ENCODE assay signal across 8 cellular contexts in genomic region chr3:9397911-9398714, GRCh38. TPM values are rescaled to one million over a fixed set of nuclear protein-coding genes. Genes with fewer than 3 reads are reported as not detected.
DNase-seq lines count a peak whose midpoint lies in the region; ATAC-seq and TF ChIP-seq lines count a peak whose summit lies in the region.

No MANE protein-coding gene starts in this region.

- CTCF ChIA-PET in CD8-positive, alpha-beta memory T cell (lab: Charles Lee): interaction anchor here (5.1 kb wide), 1 partner anchor 35 kb away, joined by 24 read pairs; the partner anchor contains the start of gene THUMPD3
- CTCF ChIA-PET in activated B cell treated with CpG ODN at 0.5 μM for 24 hours (lab: Charles Lee): no interaction called here

- peak overlapping the region; percentile 85 to 100 (median 98) for H3K27ac Mint-ChIP-seq in CD8-positive, alpha-beta memory T cell
- H3K27ac Mint-ChIP-seq in activated B cell treated with CpG ODN at 0.5 μM for 24 hours: peak overlapping the region; percentile 97

- intact Hi-C loops in activated B cell treated with CpG ODN at 0.5 μM for 24 hours (cut with micrococcal nuclease): loop anchor here (1.0 to 2.0 kb wide), 12 partner anchors 9 to 1875 kb away; partner anchors contain the start of genes ATG7, BRPF1, CRELD1 and FANCD2

- H3K4me3 ChIP-seq in CD8-positive, alpha-beta memory T cell (ENCODE audit: low read length): peak overlapping the region; percentile 85
- peak overlapping the region; percentile 68 to 87 (median 85) for H3K4me3 ChIP-seq in liver (ENCODE audit: low read depth in 1 of 3, low read length in 3 of 3)

- peak overlapping the region; percentile 92 to 99 (median 96) for H3K4me3 Mint-ChIP-seq in CD8-positive, alpha-beta memory T cell
- H3K4me3 Mint-ChIP-seq in activated B cell treated with CpG ODN at 0.5 μM for 24 hours: peak overlapping the region; percentile 99

- POLR2A ChIA-PET in CD8-positive, alpha-beta memory T cell (lab: Charles Lee): interaction anchor here (1.8 to 3.6 kb wide), 4 partner anchors 19 to 395 kb away, joined by 8 to 81 read pairs (median 12); partner anchors contain the start of genes ARPC4, MTMR14, TADA3 and THUMPD3
- POLR2A ChIA-PET in activated B cell treated with CpG ODN at 0.5 μM for 24 hours (lab: Charles Lee): interaction anchor here (0.6 to 3.7 kb wide), 12 partner anchors 12 to 1737 kb away, joined by 3 to 84 read pairs (median 6); partner anchors contain the start of genes MTMR14, TATDN2 and THUMPD3

- ATAC-seq in activated B cell treated with CpG ODN at 0.5 μM for 24 hours (ENCODE audit: low read depth) (no peak), HG03354 (IDR thresholded peaks at IDR 0.05; ENCODE audit: poor library complexity, severe bottlenecking, unreplicated experiment) (no peak), GM19324 (IDR thresholded peaks at IDR 0.05; ENCODE audit: low FRiP score, unreplicated experiment) (no peak)

- H3K36me3 Mint-ChIP-seq in CD8-positive, alpha-beta memory T cell: peaks cover 0 to 47% (median 6%) of the 10 kb centered on the region in 3 donors
- H3K36me3 Mint-ChIP-seq in activated B cell treated with CpG ODN at 0.5 μM for 24 hours (ENCODE audit: low read depth): peaks cover 48% of the 10 kb centered on the region

- TF ChIP-seq CTCF in activated B cell treated with CpG ODN at 0.5 μM for 24 hours (IDR thresholded peaks at IDR 0.05) (no peak), liver (IDR thresholded peaks at IDR 0.05; ENCODE audit: low read depth, low read length, missing input control) (no peak)

- H3K36me3 ChIP-seq in CD8-positive, alpha-beta memory T cell (ENCODE audit: insufficient read depth, low read length): peaks cover 16% of the 10 kb centered on the region
- H3K36me3 ChIP-seq in liver (ENCODE audit: control insufficient read depth in 4 of 4, insufficient read depth in 3 of 4, low read depth in 1 of 4, low read length in 3 of 4): peaks cover 2 to 8% (median 6%) of the 10 kb centered on the region in 4 donors

- H3K27ac ChIP-seq in CD8-positive, alpha-beta memory T cell (ENCODE audit: low read depth, low read length): peak overlapping the region; percentile 95
- H3K27ac ChIP-seq in cingulate gyrus (ENCODE audit: low read depth, low read length): peak overlapping the region; percentile 96
- H3K27ac ChIP-seq in liver (ENCODE audit: low read depth in 1 of 2, low read length in 2 of 2): peak overlapping the region; percentile 96 to 98

- H3K4me1 ChIP-seq in CD8-positive, alpha-beta memory T cell (ENCODE audit: insufficient read depth, low read length): peaks cover 68% of the 10 kb centered on the region
- peaks cover 4 to 60% (median 55%) of the 10 kb centered on the region in 4 donors for H3K4me1 ChIP-seq in liver (ENCODE audit: control insufficient read depth in 4 of 4, insufficient read depth in 4 of 4, low read length in 3 of 4)

- TF ChIP-seq RAD21 in liver (IDR thresholded peaks at IDR 0.05): no peak

- H3K9me3 ChIP-seq in CD8-positive, alpha-beta memory T cell (ENCODE audit: low read length): no peaks in the 10 kb centered on the region
- H3K9me3 ChIP-seq in liver (ENCODE audit: control insufficient read depth in 4 of 4, low read length in 3 of 4): no peaks in the 10 kb centered on the region

- peaks cover 0 to 4% of the 10 kb centered on the region in 2 donors for H3K27me3 Mint-ChIP-seq in CD8-positive, alpha-beta memory T cell
- H3K27me3 Mint-ChIP-seq in activated B cell treated with CpG ODN at 0.5 μM for 24 hours: no peaks in the 10 kb centered on the region

- WGBS in liver: under 1% methylated on average over 46 of the region's 46 CpGs

- H3K9me3 Mint-ChIP-seq in CD8-positive, alpha-beta memory T cell: peaks cover 0 to 4% (median 0%) of the 10 kb centered on the region in 5 donors
- no peaks in the 10 kb centered on the region for H3K9me3 Mint-ChIP-seq in activated B cell treated with CpG ODN at 0.5 μM for 24 hours

- peak; percentile 12 to 56 (median 24) for DNase-seq in CD8-positive, alpha-beta memory T cell
- DNase-seq in HuH-7 (ENCODE audit: low spot score) (peak; percentile 41), activated B cell treated with CpG ODN at 0.5 μM for 24 hours (peak; percentile 42)
- DNase-seq in stimulated activated CD8-positive, alpha-beta memory T cell treated with anti-CD3 and anti-CD28 coated beads, Interleukin-12 subunit alpha, Interleukin-12 subunit beta, amount 100 ng/mL, for 1 hour (ENCODE audit: low read depth): peak; percentile 14

- H3K4me1 Mint-ChIP-seq in CD8-positive, alpha-beta memory T cell: peaks cover 68 to 80% (median 77%) of the 10 kb centered on the region in 3 donors
- peaks cover 64% of the 10 kb centered on the region for H3K4me1 Mint-ChIP-seq in activated B cell treated with CpG ODN at 0.5 μM for 24 hours

- H3K27me3 ChIP-seq in CD8-positive, alpha-beta memory T cell (ENCODE audit: insufficient read depth, low read length, poor library complexity, severe bottlenecking): no peaks in the 10 kb centered on the region
- H3K27me3 ChIP-seq in liver (ENCODE audit: control insufficient read depth in 4 of 4, insufficient read depth in 4 of 4, low read length in 3 of 4): no peaks in the 10 kb centered on the region

- peak overlapping the region; percentile 85 to 93 for H3K9ac ChIP-seq in liver (ENCODE audit: low read depth in 1 of 2, low read length in 2 of 2)

TF ChIP-seq in liver, 16 proteins besides CTCF, POLR2A, EP300 and RAD21:
- TF ChIP-seq JUND (IDR thresholded peaks at IDR 0.05) (no peak), REST (IDR thresholded peaks at IDR 0.05) (no peak), ZBTB33 (IDR thresholded peaks at IDR 0.05) (no peak), NR2F2 (IDR thresholded peaks at IDR 0.05) (no peak), SP1 (IDR thresholded peaks at IDR 0.05) (no peak), MAX (IDR thresholded peaks at IDR 0.05) (no peak), FOXA1 (IDR thresholded peaks at IDR 0.05) (no peak), HNF4G (IDR thresholded peaks at IDR 0.05) (no peak), TAF1 (conservative IDR thresholded peaks at IDR 0.05) (no peak), YY1 (IDR thresholded peaks at IDR 0.05) (no peak), GABPA (IDR thresholded peaks at IDR 0.05 in 1 of 2, conservative IDR thresholded peaks at IDR 0.05 in 1 of 2) (no peak), EGR1 (IDR thresholded peaks at IDR 0.05; ENCODE audit: low read depth in 2 of 2) (no peak), HNF4A (conservative IDR thresholded peaks at IDR 0.05) (no peak), ATF3 (IDR thresholded peaks at IDR 0.05) (no peak), FOXA2 (IDR thresholded peaks at IDR 0.05) (no peak), RXRA (IDR thresholded peaks at IDR 0.05) (no peak)

RNA-seq across cellular contexts. Expression of gene SETD5, which starts 0.7 kb away (rescaled TPM):
- total RNA-seq in CD8-positive, alpha-beta memory T cell: 10 to 100 TPM; 89.8 to 97.2 TPM
- polyA plus RNA-seq in CD8-positive, alpha-beta memory T cell: 40.0 TPM
- total RNA-seq in activated B cell treated with CpG ODN at 0.5 μM for 24 hours (144 and 162 TPM in 2 replicates), liver (10 to 100 TPM; 20.6 to 76.6 TPM)
- polyA plus RNA-seq in liver: 10 to 100 TPM; 17.9 to 28.0 TPM

RNA-seq across cellular contexts. Expression of gene THUMPD3, which starts 35.3 kb away (rescaled TPM):
- 10 to 100 TPM; 58.4 to 58.5 TPM for total RNA-seq in CD8-positive, alpha-beta memory T cell
- 19.5 TPM for polyA plus RNA-seq in CD8-positive, alpha-beta memory T cell
- total RNA-seq in activated B cell treated with CpG ODN at 0.5 μM for 24 hours: 34.3 and 42.0 TPM in 2 replicates
- total RNA-seq in liver: 10 to 100 TPM; 21.9 to 24.5 TPM
- polyA plus RNA-seq in liver: 10 to 100 TPM; 20.1 to 21.4 TPM
